ENCODE assay signal across 8 cellular contexts in the genomic region with DNA sequence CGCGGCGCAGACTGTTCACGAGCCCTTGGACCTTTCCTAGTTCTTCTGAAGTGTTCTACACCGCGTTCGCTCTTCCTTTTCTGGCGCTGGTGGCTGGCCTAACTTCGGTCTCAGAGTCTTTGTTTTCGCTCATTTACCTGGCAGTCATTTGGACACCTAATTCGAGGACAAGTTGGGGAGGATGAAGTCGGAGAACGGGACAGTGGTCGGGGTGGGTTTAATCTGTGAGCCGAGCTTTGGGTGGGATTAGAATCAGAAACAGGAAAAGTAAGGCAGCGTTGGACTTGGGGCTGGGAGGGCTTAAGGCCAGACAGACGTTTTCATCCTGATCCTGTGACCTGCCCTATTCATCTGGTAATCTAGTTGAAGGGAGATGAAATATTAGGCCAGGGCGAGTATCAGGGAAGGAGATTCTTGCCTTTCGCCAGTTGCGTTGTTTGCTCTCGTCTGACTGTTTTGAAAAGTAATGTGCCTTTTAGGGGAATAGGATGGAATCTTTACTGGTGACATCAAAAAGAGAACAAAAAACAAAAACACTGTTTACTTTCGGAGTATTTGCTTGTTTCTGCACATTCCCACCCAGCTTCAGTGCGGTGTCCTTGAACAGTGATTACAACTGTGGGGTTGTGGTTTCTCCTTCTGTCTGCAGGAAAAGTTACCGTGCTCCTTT. TPM values are rescaled to one million over a fixed set of nuclear protein-coding genes. Genes with fewer than 3 reads are reported as not detected.
A peak's percentile ranks its signal among the peaks of the same experiment; 100 is the strongest.
DNase-seq lines count a peak whose midpoint lies in the region; ATAC-seq and TF ChIP-seq lines count a peak whose summit lies in the region.

No MANE protein-coding gene starts in this region.

- peaks cover 0 to 50% (median 4%) of the 10 kb centered on the region in 3 donors for H3K4me1 ChIP-seq in gastroesophageal sphincter

- BruUV-seq in Calu3 (replicated peaks; lab: Mats Ljungman, UMichigan): TSS peak; percentile 52

- H3K27ac ChIP-seq in gastroesophageal sphincter: peak overlapping the region; percentile 70 to 98 (median 96)

- H3K36me3 ChIP-seq in gastroesophageal sphincter: no peaks in the 10 kb centered on the region

- H3K4me3 Mint-ChIP-seq in Calu3 (ENCODE audit: low read depth, unreplicated experiment): peak overlapping the region; percentile 91
- H3K4me3 Mint-ChIP-seq in HFFc6: peak overlapping the region; percentile 96
- peak overlapping the region; percentile 93 for H3K4me3 Mint-ChIP-seq in WTC11

- ATAC-seq in WTC11 (no peak), gastroesophageal sphincter (no peak), GM21825 (IDR thresholded peaks at IDR 0.05; ENCODE audit: unreplicated experiment) (no peak), GM18498 (IDR thresholded peaks at IDR 0.05; ENCODE audit: unreplicated experiment) (no peak), HG02884 (IDR thresholded peaks at IDR 0.05; ENCODE audit: unreplicated experiment) (no peak)

- no peak for DNase-seq in Calu3
- DNase-seq in HFFc6: no peak
- DNase-seq in WTC11 (ENCODE audit: low spot score): no peak
- peak; percentile 80 for DNase-seq in pons (ENCODE audit: low spot score)

- H3K36me3 Mint-ChIP-seq in Calu3 (ENCODE audit: insufficient read depth, unreplicated experiment) (peaks cover 54% of the 10 kb centered on the region), HFFc6 (ENCODE audit: low read depth) (no peaks in the 10 kb centered on the region), WTC11 (no peaks in the 10 kb centered on the region)

- intact Hi-C loops in Calu3 (cut with micrococcal nuclease; ENCODE audit: unreplicated experiment): loop anchor here (2.0 to 10.0 kb wide), 5 partner anchors 76 to 1794 kb away; no protein-coding TSS in a partner anchor

- peak overlapping the region; percentile 64 to 92 for H3K4me3 ChIP-seq in gastroesophageal sphincter

- H3K27me3 ChIP-seq in gastroesophageal sphincter: no peaks in the 10 kb centered on the region

- TF ChIP-seq CTCF in Calu3 (IDR thresholded peaks at IDR 0.05; ENCODE audit: unreplicated experiment) (no peak), HFFc6 (IDR thresholded peaks at IDR 0.05) (no peak; the same call in 1 of the 2 replicates), WTC11 (IDR thresholded peaks at IDR 0.05) (no peak), gastroesophageal sphincter (IDR thresholded peaks at IDR 0.05) (no peak)

- 0 to 4% methylated on average over 10 to 20 of the region's 24 CpGs for WGBS in gastroesophageal sphincter (ENCODE audit: low coverage in 1 of 2), 2 donors

- TF ChIP-seq EP300 in gastroesophageal sphincter (IDR thresholded peaks at IDR 0.05): no peak

- no peaks in the 10 kb centered on the region for H3K27me3 Mint-ChIP-seq in Calu3 (ENCODE audit: unreplicated experiment)
- no peaks in the 10 kb centered on the region; the same call in 1 of the 2 replicates for H3K27me3 Mint-ChIP-seq in HFFc6 (ENCODE audit: insufficient read depth)
- H3K27me3 Mint-ChIP-seq in WTC11 (ENCODE audit: low read depth): no peaks in the 10 kb centered on the region; the same call in none of the 2 replicates

- H3K4me1 Mint-ChIP-seq in Calu3 (ENCODE audit: low read depth, unreplicated experiment): peaks cover 33% of the 10 kb centered on the region
- peaks cover 55% of the 10 kb centered on the region for H3K4me1 Mint-ChIP-seq in HFFc6 (ENCODE audit: low read depth)
- H3K4me1 Mint-ChIP-seq in WTC11: peaks cover 52% of the 10 kb centered on the region

- CTCF ChIA-PET in Calu3 (lab: Charles Lee) (interaction anchor here (0.7 to 2.8 kb wide), 3 partner anchors 10 to 791 kb away, joined by 4 to 8 read pairs (median 5); no protein-coding TSS in a partner anchor), WTC11 (lab: Charles Lee) (interaction anchor here (2.6 kb wide), 1 partner anchor 89 kb away, joined by 18 read pairs; no protein-coding TSS in a partner anchor)

- H3K27ac Mint-ChIP-seq in Calu3 (ENCODE audit: unreplicated experiment): peak overlapping the region; percentile 87
- H3K27ac Mint-ChIP-seq in HFFc6: peak overlapping the region; percentile 88
- H3K27ac Mint-ChIP-seq in WTC11: peak overlapping the region; percentile 79

- POLR2A ChIA-PET in WTC11 (lab: Charles Lee): interaction anchor here (0.5 kb wide), 1 partner anchor 567 kb away, joined by 8 read pairs; no protein-coding TSS in a partner anchor

- TF ChIP-seq POLR2A in gastroesophageal sphincter (IDR thresholded peaks at IDR 0.05): no peak

- H3K9me3 Mint-ChIP-seq in Calu3 (ENCODE audit: low read depth, unreplicated experiment) (no peaks in the 10 kb centered on the region), HFFc6 (no peaks in the 10 kb centered on the region), WTC11 (no peaks in the 10 kb centered on the region)

- no peaks in the 10 kb centered on the region for H3K9me3 ChIP-seq in gastroesophageal sphincter

TF ChIP-seq in WTC11, 78 proteins besides CTCF, POLR2A, EP300 and RAD21:
- TF ChIP-seq, protein P1, sequence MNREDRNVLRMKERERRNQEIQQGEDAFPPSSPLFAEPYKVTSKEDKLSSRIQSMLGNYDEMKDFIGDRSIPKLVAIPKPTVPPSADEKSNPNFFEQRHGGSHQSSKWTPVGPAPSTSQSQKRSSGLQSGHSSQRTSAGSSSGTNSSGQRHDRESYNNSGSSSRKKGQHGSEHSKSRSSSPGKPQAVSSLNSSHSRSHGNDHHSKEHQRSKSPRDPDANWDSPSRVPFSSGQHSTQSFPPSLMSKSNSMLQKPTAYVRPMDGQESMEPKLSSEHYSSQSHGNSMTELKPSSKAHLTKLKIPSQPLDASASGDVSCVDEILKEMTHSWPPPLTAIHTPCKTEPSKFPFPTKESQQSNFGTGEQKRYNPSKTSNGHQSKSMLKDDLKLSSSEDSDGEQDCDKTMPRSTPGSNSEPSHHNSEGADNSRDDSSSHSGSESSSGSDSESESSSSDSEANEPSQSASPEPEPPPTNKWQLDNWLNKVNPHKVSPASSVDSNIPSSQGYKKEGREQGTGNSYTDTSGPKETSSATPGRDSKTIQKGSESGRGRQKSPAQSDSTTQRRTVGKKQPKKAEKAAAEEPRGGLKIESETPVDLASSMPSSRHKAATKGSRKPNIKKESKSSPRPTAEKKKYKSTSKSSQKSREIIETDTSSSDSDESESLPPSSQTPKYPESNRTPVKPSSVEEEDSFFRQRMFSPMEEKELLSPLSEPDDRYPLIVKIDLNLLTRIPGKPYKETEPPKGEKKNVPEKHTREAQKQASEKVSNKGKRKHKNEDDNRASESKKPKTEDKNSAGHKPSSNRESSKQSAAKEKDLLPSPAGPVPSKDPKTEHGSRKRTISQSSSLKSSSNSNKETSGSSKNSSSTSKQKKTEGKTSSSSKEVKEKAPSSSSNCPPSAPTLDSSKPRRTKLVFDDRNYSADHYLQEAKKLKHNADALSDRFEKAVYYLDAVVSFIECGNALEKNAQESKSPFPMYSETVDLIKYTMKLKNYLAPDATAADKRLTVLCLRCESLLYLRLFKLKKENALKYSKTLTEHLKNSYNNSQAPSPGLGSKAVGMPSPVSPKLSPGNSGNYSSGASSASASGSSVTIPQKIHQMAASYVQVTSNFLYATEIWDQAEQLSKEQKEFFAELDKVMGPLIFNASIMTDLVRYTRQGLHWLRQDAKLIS (CRISPR knock-in tag; IDR thresholded peaks at IDR 0.05; ENCODE audit: borderline replicate concordance): no peak
- TF ChIP-seq, protein P2, sequence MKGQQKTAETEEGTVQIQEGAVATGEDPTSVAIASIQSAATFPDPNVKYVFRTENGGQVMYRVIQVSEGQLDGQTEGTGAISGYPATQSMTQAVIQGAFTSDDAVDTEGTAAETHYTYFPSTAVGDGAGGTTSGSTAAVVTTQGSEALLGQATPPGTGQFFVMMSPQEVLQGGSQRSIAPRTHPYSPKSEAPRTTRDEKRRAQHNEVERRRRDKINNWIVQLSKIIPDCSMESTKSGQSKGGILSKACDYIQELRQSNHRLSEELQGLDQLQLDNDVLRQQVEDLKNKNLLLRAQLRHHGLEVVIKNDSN (CRISPR knock-in tag; IDR thresholded peaks at IDR 0.05): no peak
- TF ChIP-seq ZNF671 (CRISPR knock-in tag; IDR thresholded peaks at IDR 0.05) (no peak), ZBTB21 (CRISPR knock-in tag; IDR thresholded peaks at IDR 0.05; ENCODE audit: borderline replicate concordance) (no peak), GRHL2 (CRISPR knock-in tag; IDR thresholded peaks at IDR 0.05; ENCODE audit: insufficient replicate concordance, severe bottlenecking) (no peak), GABPB1 (CRISPR knock-in tag; IDR thresholded peaks at IDR 0.05) (0 out of 2 replicates have a peak, but pooled peaks have one; percentile 30), NFE2L1 (CRISPR knock-in tag; IDR thresholded peaks at IDR 0.05) (no peak), SMAD3 (CRISPR knock-in tag; IDR thresholded peaks at IDR 0.05; ENCODE audit: borderline replicate concordance) (no peak)
- TF ChIP-seq, protein P3, sequence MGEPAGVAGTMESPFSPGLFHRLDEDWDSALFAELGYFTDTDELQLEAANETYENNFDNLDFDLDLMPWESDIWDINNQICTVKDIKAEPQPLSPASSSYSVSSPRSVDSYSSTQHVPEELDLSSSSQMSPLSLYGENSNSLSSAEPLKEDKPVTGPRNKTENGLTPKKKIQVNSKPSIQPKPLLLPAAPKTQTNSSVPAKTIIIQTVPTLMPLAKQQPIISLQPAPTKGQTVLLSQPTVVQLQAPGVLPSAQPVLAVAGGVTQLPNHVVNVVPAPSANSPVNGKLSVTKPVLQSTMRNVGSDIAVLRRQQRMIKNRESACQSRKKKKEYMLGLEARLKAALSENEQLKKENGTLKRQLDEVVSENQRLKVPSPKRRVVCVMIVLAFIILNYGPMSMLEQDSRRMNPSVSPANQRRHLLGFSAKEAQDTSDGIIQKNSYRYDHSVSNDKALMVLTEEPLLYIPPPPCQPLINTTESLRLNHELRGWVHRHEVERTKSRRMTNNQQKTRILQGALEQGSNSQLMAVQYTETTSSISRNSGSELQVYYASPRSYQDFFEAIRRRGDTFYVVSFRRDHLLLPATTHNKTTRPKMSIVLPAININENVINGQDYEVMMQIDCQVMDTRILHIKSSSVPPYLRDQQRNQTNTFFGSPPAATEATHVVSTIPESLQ (CRISPR knock-in tag; IDR thresholded peaks at IDR 0.05): no peak

RNA-seq across cellular contexts. Expression of a gene that starts 1.9 kb away (rescaled TPM):
- total RNA-seq in Calu3 (2022) (37.7 and 39.4 TPM in 2 replicates), WTC11 (2021) (28.0 to 35.1 TPM (median 28.9 TPM) in 3 replicates), gastroesophageal sphincter (10 to 100 TPM; 27.2 to 56.7 (median 44.2) TPM)
- 10 to 100 TPM in 1 of 6 experiments, 1 to 10 TPM in 5; 7.0 to 10.5 (median 8.6) TPM for total RNA-seq in HFFc6 (2021; fragmentation: NEBNext Ultra II Directional; extraction: Animal tissue kit (Norgen Biotek cat#: 25700))
